15 cellular contexts compared by ENCODE assay signal in the genomic region with DNA sequence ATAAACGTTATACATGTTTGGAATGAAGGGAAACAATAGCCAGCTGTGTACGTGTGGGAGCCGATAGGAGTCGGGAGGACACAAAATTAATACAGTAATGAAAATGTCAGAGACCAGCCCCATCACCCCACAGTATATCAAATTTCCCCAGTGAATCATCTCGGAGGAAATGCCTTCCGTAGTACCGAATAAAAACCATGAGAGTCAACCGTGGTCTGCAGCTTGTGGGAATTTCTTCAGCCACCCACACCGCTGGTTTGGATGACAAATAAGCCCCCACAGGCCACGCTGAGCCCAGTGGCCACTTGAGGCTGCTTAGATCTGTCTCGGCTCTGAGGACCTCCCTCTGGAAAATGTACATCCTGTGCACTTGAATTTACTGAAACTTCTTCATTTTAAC.
DNase-seq lines count a peak whose midpoint lies in the region; ATAC-seq and TF ChIP-seq lines count a peak whose summit lies in the region.
"Had no signal": no experiment of that assay in that cellular context is flagged by ENCODE, and none has a peak within 500 bp of the region (broad histone marks: within the 10 kb centered on the region; RNA-seq: fewer than 3 reads in every experiment).

No MANE protein-coding gene starts in this region.

- no peaks in the 10 kb centered on the region for H3K36me3 Mint-ChIP-seq in activated T-helper 1 cell treated with anti-CD3 and anti-CD28 coated beads, Interleukin-12 subunit alpha, Interleukin-12 subunit beta, Interleukin-2, Interleukin-4 antibody, amounts not matched to agents 30 ng/mL and 10 ng/mL and 1 ng/mL, durations not matched to agents 14 hours and 24 hours and 36 hours (ENCODE audit: low read depth)
- H3K36me3 Mint-ChIP-seq: activated CD8-positive, alpha-beta memory T cell treated with anti-CD3 and anti-CD28 coated beads, Interleukin-2, amount 10 ng/mL, durations not matched to agents 7 days and 5 days; CD14-positive monocyte; naive B cell had no signal

- peaks cover 8% of the 10 kb centered on the region for H3K27me3 Mint-ChIP-seq in activated T-helper 1 cell treated with anti-CD3 and anti-CD28 coated beads, Interleukin-12 subunit alpha, Interleukin-12 subunit beta, Interleukin-2, Interleukin-4 antibody, amounts not matched to agents 30 ng/mL and 10 ng/mL and 1 ng/mL, durations not matched to agents 14 hours and 24 hours and 36 hours (ENCODE audit: insufficient read depth)

- DNase-seq in AG08396 (ENCODE audit: low spot score) (peak; percentile 76), Peyer's patch (no peak), fibroblast of peridontal ligament (ENCODE audit: extremely low read depth) (peak; percentile 97), posterior vena cava (ENCODE audit: low spot score) (peak; percentile 84), pons (ENCODE audit: low spot score) (no peak), NCI-H1105 treated with DMSO at 0.1 percent for 48 hours (lab: John Stamatoyannopoulos, UW) (no peak)
- DNase-seq in activated T-helper 1 cell treated with anti-CD3 and anti-CD28 coated beads, Interleukin-12 subunit alpha, Interleukin-12 subunit beta, Interleukin-2, Interleukin-4 antibody, amounts not matched to agents 30 ng/mL and 10 ng/mL and 1 ng/mL, durations not matched to agents 14 hours and 24 hours and 36 hours (ENCODE audit: low spot score), result no peak
- DNase-seq: activated CD8-positive, alpha-beta memory T cell treated with anti-CD3 and anti-CD28 coated beads, Interleukin-2, amount 10 ng/mL, durations not matched to agents 7 days and 5 days; glutamatergic neuron; naive B cell; NCI-H526 had no signal

- H3K27ac ChIP-seq in Peyer's patch, result peak overlapping the region in 3 of 4 donors; percentile 5 to 55 (median 50)
- H3K27ac ChIP-seq: cardiac muscle cell had no signal

- no peak overlapping the region for H3K4me3 Mint-ChIP-seq in activated T-helper 1 cell treated with anti-CD3 and anti-CD28 coated beads, Interleukin-12 subunit alpha, Interleukin-12 subunit beta, Interleukin-2, Interleukin-4 antibody, amounts not matched to agents 30 ng/mL and 10 ng/mL and 1 ng/mL, durations not matched to agents 14 hours and 24 hours and 36 hours
- H3K4me3 Mint-ChIP-seq: activated CD8-positive, alpha-beta memory T cell treated with anti-CD3 and anti-CD28 coated beads, Interleukin-2, amount 10 ng/mL, durations not matched to agents 7 days and 5 days; CD14-positive monocyte; naive B cell; T-helper 1 cell treated with Interleukin-12 subunit alpha and Interleukin-12 subunit beta and Interleukin-4 antibody, amounts not matched to agents 30 μg/mL and 1 μg/mL, for 36 hours had no signal

- intact Hi-C loops in posterior vena cava (cut with DNase I), result no loop called here
- intact Hi-C loops in activated T-helper 1 cell treated with anti-CD3 and anti-CD28 coated beads, Interleukin-12 subunit alpha, Interleukin-12 subunit beta, Interleukin-2, Interleukin-4 antibody, amounts not matched to agents 30 ng/mL and 10 ng/mL and 1 ng/mL, durations not matched to agents 14 hours and 24 hours and 36 hours (cut with micrococcal nuclease), result no loop called here

- H3K9me3 Mint-ChIP-seq in activated T-helper 1 cell treated with anti-CD3 and anti-CD28 coated beads, Interleukin-12 subunit alpha, Interleukin-12 subunit beta, Interleukin-2, Interleukin-4 antibody, amounts not matched to agents 30 ng/mL and 10 ng/mL and 1 ng/mL, durations not matched to agents 14 hours and 24 hours and 36 hours, result no peaks in the 10 kb centered on the region
- H3K9me3 Mint-ChIP-seq: T-helper 1 cell treated with Interleukin-12 subunit alpha and Interleukin-12 subunit beta and Interleukin-4 antibody, amounts not matched to agents 30 μg/mL and 1 μg/mL, for 36 hours had no signal

- no peaks in the 10 kb centered on the region for H3K27me3 ChIP-seq in Peyer's patch
- H3K27me3 ChIP-seq: cardiac muscle cell had no signal

- no peaks in the 10 kb centered on the region for H3K4me1 ChIP-seq in Peyer's patch

- H3K4me3 ChIP-seq in Peyer's patch, result no peak overlapping the region
- H3K4me3 ChIP-seq: cardiac muscle cell had no signal

- no peak overlapping the region for H3K27ac Mint-ChIP-seq in activated T-helper 1 cell treated with anti-CD3 and anti-CD28 coated beads, Interleukin-12 subunit alpha, Interleukin-12 subunit beta, Interleukin-2, Interleukin-4 antibody, amounts not matched to agents 30 ng/mL and 10 ng/mL and 1 ng/mL, durations not matched to agents 14 hours and 24 hours and 36 hours
- H3K27ac Mint-ChIP-seq: activated CD8-positive, alpha-beta memory T cell treated with anti-CD3 and anti-CD28 coated beads, Interleukin-2, amount 10 ng/mL, durations not matched to agents 7 days and 5 days; CD14-positive monocyte; naive B cell; T-helper 1 cell treated with Interleukin-12 subunit alpha and Interleukin-12 subunit beta and Interleukin-4 antibody, amounts not matched to agents 30 μg/mL and 1 μg/mL, for 36 hours had no signal

- TF ChIP-seq POLR2A in Peyer's patch (IDR thresholded peaks at IDR 0.05), result no peak

- H3K36me3 ChIP-seq in Peyer's patch, result no peaks in the 10 kb centered on the region
- H3K36me3 ChIP-seq: cardiac muscle cell had no signal

- no peak for TF ChIP-seq CTCF in Peyer's patch (IDR thresholded peaks at IDR 0.05)

- H3K4me1 Mint-ChIP-seq in activated T-helper 1 cell treated with anti-CD3 and anti-CD28 coated beads, Interleukin-12 subunit alpha, Interleukin-12 subunit beta, Interleukin-2, Interleukin-4 antibody, amounts not matched to agents 30 ng/mL and 10 ng/mL and 1 ng/mL, durations not matched to agents 14 hours and 24 hours and 36 hours (ENCODE audit: low read depth), result no peaks in the 10 kb centered on the region
- H3K4me1 Mint-ChIP-seq: activated CD8-positive, alpha-beta memory T cell treated with anti-CD3 and anti-CD28 coated beads, Interleukin-2, amount 10 ng/mL, durations not matched to agents 7 days and 5 days; naive B cell had no signal

- no peak for ATAC-seq in HG02840 (IDR thresholded peaks at IDR 0.05; ENCODE audit: low FRiP score, unreplicated experiment)
- ATAC-seq: activated CD8-positive, alpha-beta memory T cell treated with anti-CD3 and anti-CD28 coated beads, Interleukin-2, amount 10 ng/mL, durations not matched to agents 7 days and 5 days had no signal

- no peaks in the 10 kb centered on the region for H3K9me3 ChIP-seq in Peyer's patch

Comparison
In these comparisons a context has a peak if more than half of its experiments do, and no peak if none do; other contexts are left out.
1. DNase-seq: peak in AG08396 (single experiment), fibroblast of peridontal ligament (single experiment) and posterior vena cava (single experiment); none in Peyer's patch (0 of 3), activated T-helper 1 cell treated with anti-CD3 and anti-CD28 coated beads, Interleukin-12 subunit alpha, Interleukin-12 subunit beta, Interleukin-2, Interleukin-4 antibody, amounts not matched to agents 30 ng/mL and 10 ng/mL and 1 ng/mL, durations not matched to agents 14 hours and 24 hours and 36 hours (single experiment), pons (single experiment) and NCI-H1105 treated with DMSO at 0.1 percent for 48 hours (single experiment).